ENCODE assay signal across 14 cellular contexts in genomic region chr3:43497905-43498365, GRCh38.
A peak's percentile ranks its signal among the peaks of the same experiment; 100 is the strongest.
DNase-seq lines count a peak whose midpoint lies in the region; ATAC-seq and TF ChIP-seq lines count a peak whose summit lies in the region.
"Had no signal": no experiment of that assay in that cellular context is flagged by ENCODE, and none has a peak within 500 bp of the region (broad histone marks: within the 10 kb centered on the region; RNA-seq: fewer than 3 reads in every experiment).

No MANE protein-coding gene starts in this region.

- peak overlapping the region; percentile 25; the same call in 1 of the 2 replicates for H2BK120ac ChIP-seq in IMR-90 (ENCODE audit: low read depth, low read length)

- H3K36me3 ChIP-seq in IMR-90 (ENCODE audit: control insufficient read depth, insufficient read depth, low read length) (no peaks in the 10 kb centered on the region), neural progenitor cell (no peaks in the 10 kb centered on the region), gastroesophageal sphincter (no peaks in the 10 kb centered on the region)
- H3K36me3 ChIP-seq: transverse colon had no signal

- H2BK15ac ChIP-seq in IMR-90 (ENCODE audit: low read depth, low read length): peak overlapping the region; percentile 41; the same call in 1 of the 3 replicates

- H3K4me3 ChIP-seq in IMR-90 (ENCODE audit: insufficient read depth, low read depth, low read length) (no peak overlapping the region), choroid plexus epithelial cell (ENCODE audit: low read depth, low read length) (no peak overlapping the region), neural progenitor cell (no peak overlapping the region), gastroesophageal sphincter (no peak overlapping the region)
- H3K4me3 ChIP-seq: transverse colon had no signal

- peak overlapping the region; percentile 49 for H3K4ac ChIP-seq in IMR-90 (ENCODE audit: low read depth, low read length)

- ATAC-seq in activated CD4-positive, alpha-beta T cell treated with anti-CD3 and anti-CD28 coated beads for 36 hours: peak; percentile 79
- ATAC-seq in IMR-90 (ENCODE audit: low read depth) (peak; percentile 77), gastroesophageal sphincter (no peak), HG02798 (IDR thresholded peaks at IDR 0.05; ENCODE audit: poor library complexity, unreplicated experiment) (no peak), GM21786 (IDR thresholded peaks at IDR 0.05; ENCODE audit: unreplicated experiment) (no peak)
- ATAC-seq: activated CD8-positive, alpha-beta memory T cell treated with anti-CD3 and anti-CD28 coated beads, Interleukin-2, amount 10 ng/mL, durations not matched to agents 7 days and 5 days had no signal

- peak overlapping the region; percentile 46; the same call in 1 of the 2 replicates for H3K14ac ChIP-seq in IMR-90 (replicated peaks; ENCODE audit: low read depth, low read length)

- H4K8ac ChIP-seq in IMR-90 (ENCODE audit: low read depth in 2 of 2, low read length in 2 of 2): peak overlapping the region in 1 of 2 experiments; percentile 12; a peak in 2 of 4 replicates

- TF ChIP-seq CTCF in IMR-90 (conservative IDR thresholded peaks at IDR 0.05; ENCODE audit: low read depth, low read length) (no peak), choroid plexus epithelial cell (conservative IDR thresholded peaks at IDR 0.05; ENCODE audit: low read depth, low read length) (no peak), neural progenitor cell (IDR thresholded peaks at IDR 0.05) (no peak), gastroesophageal sphincter (IDR thresholded peaks at IDR 0.05) (no peak)

- H3K27ac ChIP-seq in IMR-90 (ENCODE audit: insufficient read depth, low read length): peak overlapping the region; percentile 55; the same call in 1 of the 2 replicates
- peak overlapping the region; percentile 75 for H3K27ac ChIP-seq in neural progenitor cell
- H3K27ac ChIP-seq in gastroesophageal sphincter: no peak overlapping the region
- H3K27ac ChIP-seq: transverse colon had no signal

- no peak overlapping the region for H4K91ac ChIP-seq in IMR-90 (ENCODE audit: insufficient read depth, low read depth, low read length)

- peak overlapping the region; percentile 0 for H4K5ac ChIP-seq in IMR-90 (ENCODE audit: low read depth, low read length)

- H3F3A ChIP-seq in neural progenitor cell (ENCODE audit: low read depth): peaks cover 30% of the 10 kb centered on the region

- peak overlapping the region; percentile 28 for H3K27ac Mint-ChIP-seq in activated CD4-positive, alpha-beta T cell treated with anti-CD3 and anti-CD28 coated beads for 36 hours
- H3K27ac Mint-ChIP-seq in neural progenitor cell: no peak overlapping the region
- H3K27ac Mint-ChIP-seq: activated CD8-positive, alpha-beta memory T cell treated with anti-CD3 and anti-CD28 coated beads, Interleukin-2, amount 10 ng/mL, durations not matched to agents 7 days and 5 days; memory B cell had no signal

- in situ Hi-C loops in IMR-90 (cut with MboI; ENCODE audit: low sequenced_read_pairs): no loop called here

- H3K23ac ChIP-seq in IMR-90 (ENCODE audit: low read depth, low read length): peak overlapping the region; percentile 33; the same call in 1 of the 2 replicates

- no peaks in the 10 kb centered on the region for H3K9me3 Mint-ChIP-seq in activated CD4-positive, alpha-beta T cell treated with anti-CD3 and anti-CD28 coated beads for 36 hours (ENCODE audit: low read depth)
- H3K9me3 Mint-ChIP-seq in neural progenitor cell: no peaks in the 10 kb centered on the region

- H3K36me3 Mint-ChIP-seq in activated CD4-positive, alpha-beta T cell treated with anti-CD3 and anti-CD28 coated beads for 36 hours (ENCODE audit: low read depth): no peaks in the 10 kb centered on the region
- peaks cover 2% of the 10 kb centered on the region for H3K36me3 Mint-ChIP-seq in neural progenitor cell

- peaks cover 13% of the 10 kb centered on the region for H3K27me3 Mint-ChIP-seq in activated CD4-positive, alpha-beta T cell treated with anti-CD3 and anti-CD28 coated beads for 36 hours
- H3K27me3 Mint-ChIP-seq in neural progenitor cell (ENCODE audit: insufficient read depth, low read depth): peaks cover 2% of the 10 kb centered on the region
- H3K27me3 Mint-ChIP-seq: activated CD8-positive, alpha-beta memory T cell treated with anti-CD3 and anti-CD28 coated beads, Interleukin-2, amount 10 ng/mL, durations not matched to agents 7 days and 5 days had no signal

- H3K27me3 ChIP-seq in IMR-90 (ENCODE audit: control insufficient read depth, insufficient read depth, low read length): no peaks in the 10 kb centered on the region
- no peaks in the 10 kb centered on the region for H3K27me3 ChIP-seq in neural progenitor cell
- no peaks in the 10 kb centered on the region for H3K27me3 ChIP-seq in gastroesophageal sphincter
- H3K27me3 ChIP-seq: transverse colon had no signal

- H3K9me3 ChIP-seq in IMR-90 (ENCODE audit: control insufficient read depth, insufficient read depth, low read length) (no peaks in the 10 kb centered on the region), neural progenitor cell (ENCODE audit: low read depth) (no peaks in the 10 kb centered on the region), gastroesophageal sphincter (no peaks in the 10 kb centered on the region)
- H3K9me3 ChIP-seq: transverse colon had no signal

- no peak overlapping the region for H2BK5ac ChIP-seq in IMR-90 (ENCODE audit: low read depth, low read length, poor library complexity, severe bottlenecking)

- peak overlapping the region; percentile 5 for H2AFZ ChIP-seq in IMR-90 (replicated peaks; ENCODE audit: low read length, poor library complexity)
- no peak overlapping the region for H2AFZ ChIP-seq in neural progenitor cell (replicated peaks)

- no peak for DNase-seq in activated CD4-positive, alpha-beta T cell treated with anti-CD3 and anti-CD28 coated beads for 36 hours
- no peak for DNase-seq in activated CD4-positive, alpha-beta T cell treated with anti-CD3 and anti-CD28 coated beads, Interleukin-2, amount 50 U/mL, for 48 hours
- DNase-seq in IMR-90 (peak; percentile 69), choroid plexus epithelial cell (ENCODE audit: low read depth) (peak; percentile 50), neural progenitor cell (ENCODE audit: low spot score) (no peak)
- DNase-seq: activated CD8-positive, alpha-beta memory T cell treated with anti-CD3 and anti-CD28 coated beads, Interleukin-2, amount 10 ng/mL, durations not matched to agents 7 days and 5 days; NCI-H1417 treated with DMSO at 0.1 percent for 48 hours; NCI-H748 treated with DMSO at 0.1 percent for 48 hours; SHP77 treated with DMSO at 0.1 percent for 48 hours; transverse colon had no signal

- TF ChIP-seq EP300 in gastroesophageal sphincter (IDR thresholded peaks at IDR 0.05): no peak

- CTCF ChIA-PET in activated CD4-positive, alpha-beta T cell treated with anti-CD3 and anti-CD28 coated beads for 36 hours (lab: Charles Lee): no interaction called here
- CTCF ChIA-PET in IMR-90 (lab: Yijun Ruan, JAX): no interaction called here

- peaks cover 55% of the 10 kb centered on the region for H3K4me1 Mint-ChIP-seq in activated CD4-positive, alpha-beta T cell treated with anti-CD3 and anti-CD28 coated beads for 36 hours
- peaks cover 17% of the 10 kb centered on the region for H3K4me1 Mint-ChIP-seq in neural progenitor cell

- POLR2A ChIA-PET in activated CD4-positive, alpha-beta T cell treated with anti-CD3 and anti-CD28 coated beads for 36 hours (lab: Charles Lee): no interaction called here
- POLR2A ChIA-PET in IMR-90 (lab: Charles Lee; ENCODE audit: unreplicated experiment): no interaction called here

- H3K56ac ChIP-seq in IMR-90 (ENCODE audit: extremely low read depth, insufficient read depth, low read length): no peak overlapping the region

- H3K4me1 ChIP-seq in IMR-90 (ENCODE audit: control insufficient read depth, insufficient read depth, low read length) (peaks cover 7% of the 10 kb centered on the region), neural progenitor cell (peaks cover 26% of the 10 kb centered on the region), gastroesophageal sphincter (peaks cover 0 to 3% (median 2%) of the 10 kb centered on the region in 3 donors)
- H3K4me1 ChIP-seq: transverse colon had no signal

- H3K79me1 ChIP-seq in IMR-90 (ENCODE audit: low read depth in 1 of 2, low read length in 2 of 2): peaks cover 3 to 25% of the 10 kb centered on the region in 2 experiments; a peak in 2 of 4 replicates

- peak overlapping the region; percentile 44; the same call in 1 of the 2 replicates for H2BK20ac ChIP-seq in IMR-90 (ENCODE audit: low read depth, low read length)

- no TSS peak for BruUV-seq in IMR-90 (replicated peaks; lab: Mats Ljungman, UMichigan)

- dilution Hi-C loops in IMR-90 (cut with HindIII; ENCODE audit: low sequenced_read_pairs, unreplicated experiment): no loop called here

- H3K9me1 ChIP-seq in IMR-90 (ENCODE audit: insufficient read depth, low read length): peaks cover 10% of the 10 kb centered on the region

- no peak for TF ChIP-seq RAD21 in IMR-90 (IDR thresholded peaks at IDR 0.05; ENCODE audit: low read length)

- H4K20me1 ChIP-seq in IMR-90 (ENCODE audit: insufficient read depth, low read length): no peaks in the 10 kb centered on the region
- H4K20me1 ChIP-seq in neural progenitor cell (ENCODE audit: low read depth): no peaks in the 10 kb centered on the region

- H3K79me2 ChIP-seq in neural progenitor cell (ENCODE audit: low read depth): no peaks in the 10 kb centered on the region

- H2AK9ac ChIP-seq in IMR-90 (replicated peaks; ENCODE audit: low read depth, low read length, poor library complexity): no peak overlapping the region

- peak overlapping the region; percentile 44; the same call in 1 of the 2 replicates for H2AK5ac ChIP-seq in IMR-90 (ENCODE audit: low read depth, low read length)

- peak overlapping the region; percentile 5; the same call in 1 of the 2 replicates for H3K18ac ChIP-seq in IMR-90 (ENCODE audit: low read depth, low read length)

- no CpG with 5 or more reads among the region's 1 CpG for WGBS in IMR-90 (ENCODE audit: extremely low coverage in 2 of 2, insufficient read length in 1 of 2), 2 experiments
- 100% methylated on average over 1 of the region's 1 CpG; no CpG with 5 or more reads in 1 of the 2 donors for WGBS in gastroesophageal sphincter (ENCODE audit: low coverage in 1 of 2), 2 donors

- intact Hi-C loops in activated CD4-positive, alpha-beta T cell treated with anti-CD3 and anti-CD28 coated beads for 36 hours (cut with DNase I, micrococcal nuclease): no loop called here
- intact Hi-C loops in IMR-90 (cut with micrococcal nuclease): no loop called here

- H3K4me2 ChIP-seq in IMR-90 (ENCODE audit: low read depth, low read length): no peak overlapping the region
- H3K4me2 ChIP-seq in neural progenitor cell: no peak overlapping the region

- no peak overlapping the region for H3K4me3 Mint-ChIP-seq in activated CD4-positive, alpha-beta T cell treated with anti-CD3 and anti-CD28 coated beads for 36 hours
- H3K4me3 Mint-ChIP-seq in neural progenitor cell: no peak overlapping the region
- H3K4me3 Mint-ChIP-seq: activated CD8-positive, alpha-beta memory T cell treated with anti-CD3 and anti-CD28 coated beads, Interleukin-2, amount 10 ng/mL, durations not matched to agents 7 days and 5 days; memory B cell had no signal

- TF ChIP-seq POLR2A in IMR-90 (IDR thresholded peaks at IDR 0.05; ENCODE audit: low read depth, low read length) (no peak), gastroesophageal sphincter (IDR thresholded peaks at IDR 0.05) (no peak)

- H3K9ac ChIP-seq in IMR-90 (ENCODE audit: low read depth, low read length): no peak overlapping the region
- H3K9ac ChIP-seq in neural progenitor cell: no peak overlapping the region

Comparison
In these comparisons a context has a peak if more than half of its experiments do, and no peak if none do; other contexts are left out.
1. ATAC-seq: peak in activated CD4-positive, alpha-beta T cell treated with anti-CD3 and anti-CD28 coated beads for 36 hours (single experiment) and IMR-90 (single experiment); none in gastroesophageal sphincter (single experiment), HG02798 (single experiment) and GM21786 (single experiment).
2. DNase-seq: peak in IMR-90 (single experiment) and choroid plexus epithelial cell (single experiment); none in activated CD4-positive, alpha-beta T cell treated with anti-CD3 and anti-CD28 coated beads for 36 hours (single experiment), activated CD4-positive, alpha-beta T cell treated with anti-CD3 and anti-CD28 coated beads, Interleukin-2, amount 50 U/mL, for 48 hours (0 of 2) and neural progenitor cell (single experiment).
3. H3K27ac ChIP-seq: peak in IMR-90 (single experiment) and neural progenitor cell (single experiment); none in gastroesophageal sphincter (0 of 4).